Comparison of ENCODE assay signal across 15 cellular contexts in the genomic region with DNA sequence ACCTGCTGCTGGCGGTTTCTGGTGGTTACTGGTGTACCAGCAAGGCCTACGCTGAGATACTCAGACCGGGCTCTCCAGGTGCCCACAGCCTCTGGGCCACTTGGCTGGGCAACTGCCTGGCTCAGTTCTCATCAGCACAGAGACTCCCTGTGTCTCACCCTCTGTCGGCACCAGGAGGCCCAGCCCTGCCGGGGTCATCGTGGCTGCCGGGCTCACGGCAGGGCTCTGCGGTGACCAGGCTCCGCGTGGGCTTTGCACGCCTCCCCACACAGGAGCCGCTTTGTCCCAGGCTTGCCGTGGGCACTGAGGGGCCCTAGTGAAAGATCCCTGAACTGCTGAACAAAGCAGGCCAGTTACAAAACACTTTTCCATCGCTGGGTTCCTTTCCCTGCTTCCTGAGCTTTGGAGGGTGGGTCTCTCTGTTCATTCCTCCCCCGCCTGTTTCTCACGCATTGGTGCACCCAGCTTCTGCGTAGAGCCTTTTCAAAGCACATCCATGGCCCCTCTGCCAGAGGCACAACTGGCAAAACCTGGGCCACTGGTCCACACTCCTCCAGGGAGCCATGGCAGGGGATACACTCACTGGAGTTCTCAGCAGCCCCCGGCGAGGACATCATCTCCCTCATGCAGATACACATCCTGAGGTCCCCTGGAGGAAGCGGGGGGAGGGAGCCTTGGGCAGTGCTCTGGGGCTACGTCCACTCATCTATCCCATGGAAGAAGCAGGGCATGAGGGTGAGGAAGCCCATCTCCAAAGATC.
DNase-seq lines count a peak whose midpoint lies in the region; ATAC-seq and TF ChIP-seq lines count a peak whose summit lies in the region.
"Had no signal": no experiment of that assay in that cellular context is flagged by ENCODE, and none has a peak within 500 bp of the region (broad histone marks: within the 10 kb centered on the region; RNA-seq: fewer than 3 reads in every experiment).

No MANE protein-coding gene starts in this region.

- intact Hi-C loops in heart right ventricle (cut with DNase I): no loop called here

- TF ChIP-seq CTCF in WTC11 (IDR thresholded peaks at IDR 0.05) (no peak), heart right ventricle (IDR thresholded peaks at IDR 0.05) (no peak)

- no peaks in the 10 kb centered on the region for H3K36me3 Mint-ChIP-seq in WTC11

- no peak for ATAC-seq in WTC11
- no peak for ATAC-seq in stimulated activated naive CD8-positive, alpha-beta T cell treated with anti-CD3 and anti-CD28 coated beads, Interleukin-15, amount 100 ng/mL, for 72 hours
- ATAC-seq in heart right ventricle: no peak
- ATAC-seq in HG03520 (IDR thresholded peaks at IDR 0.05; ENCODE audit: unreplicated experiment): no peak
- ATAC-seq in GM21529 (IDR thresholded peaks at IDR 0.05; ENCODE audit: unreplicated experiment): no peak
- ATAC-seq: naive thymus-derived CD8-positive, alpha-beta T cell had no signal

- no peaks in the 10 kb centered on the region for H3K27me3 ChIP-seq in heart right ventricle
- H3K27me3 ChIP-seq: sigmoid colon, vagina had no signal

- CTCF ChIA-PET in WTC11 (lab: Charles Lee): interaction anchor here (1.3 to 1.9 kb wide), 2 partner anchors 13 to 39 kb away, joined by 5 to 7 read pairs; no protein-coding TSS in a partner anchor

- H3K9me3 Mint-ChIP-seq in WTC11: no peaks in the 10 kb centered on the region
- H3K9me3 Mint-ChIP-seq in stimulated activated naive CD8-positive, alpha-beta T cell treated with anti-CD3 and anti-CD28 coated beads, Interleukin-15, amount 100 ng/mL, for 72 hours: no peaks in the 10 kb centered on the region
- H3K9me3 Mint-ChIP-seq: naive thymus-derived CD8-positive, alpha-beta T cell; T-helper 1 cell treated with Interleukin-12 subunit alpha and Interleukin-12 subunit beta and Interleukin-4 antibody, amounts not matched to agents 30 μg/mL and 1 μg/mL, for 36 hours had no signal

- H3K27me3 Mint-ChIP-seq in WTC11 (ENCODE audit: low read depth): no peaks in the 10 kb centered on the region
- H3K27me3 Mint-ChIP-seq in stimulated activated naive CD8-positive, alpha-beta T cell treated with anti-CD3 and anti-CD28 coated beads, Interleukin-15, amount 100 ng/mL, for 72 hours: no peaks in the 10 kb centered on the region
- H3K27me3 Mint-ChIP-seq: naive thymus-derived CD8-positive, alpha-beta T cell had no signal

- no peak overlapping the region for H3K4me3 ChIP-seq in heart right ventricle
- H3K4me3 ChIP-seq: dorsolateral prefrontal cortex, sigmoid colon, vagina had no signal

- H3K36me3 ChIP-seq in heart right ventricle: no peaks in the 10 kb centered on the region
- H3K36me3 ChIP-seq: sigmoid colon, vagina had no signal

- H3K4me1 ChIP-seq in heart right ventricle: peaks cover 0 to 21% (median 16%) of the 10 kb centered on the region in 9 donors

- 90 to 91% methylated on average over 22 of the region's 22 CpGs for WGBS in heart right ventricle, 2 donors

- H3K9me3 ChIP-seq in heart right ventricle: no peaks in the 10 kb centered on the region
- H3K9me3 ChIP-seq: sigmoid colon, vagina had no signal

- no peak overlapping the region for H3K4me3 Mint-ChIP-seq in WTC11
- peak overlapping the region in 1 of 2 donors; percentile 25 for H3K4me3 Mint-ChIP-seq in stimulated activated naive CD8-positive, alpha-beta T cell treated with anti-CD3 and anti-CD28 coated beads, Interleukin-15, amount 100 ng/mL, for 72 hours
- H3K4me3 Mint-ChIP-seq: T-helper 1 cell treated with Interleukin-12 subunit alpha and Interleukin-12 subunit beta and Interleukin-4 antibody, amounts not matched to agents 30 μg/mL and 1 μg/mL, for 36 hours had no signal

- POLR2A ChIA-PET in WTC11 (lab: Charles Lee): no interaction called here

- peaks cover 50% of the 10 kb centered on the region for H3K4me1 Mint-ChIP-seq in WTC11
- peaks cover 75% of the 10 kb centered on the region for H3K4me1 Mint-ChIP-seq in stimulated activated naive CD8-positive, alpha-beta T cell treated with anti-CD3 and anti-CD28 coated beads, Interleukin-15, amount 100 ng/mL, for 72 hours

- DNase-seq in activated effector memory CD4-positive, alpha-beta T cell treated with anti-CD3 and anti-CD28 coated beads, Interleukin-2, amount 50 U/mL, for 16 hours: peak; percentile 73
- DNase-seq in activated effector memory CD4-positive, alpha-beta T cell treated with Interleukin-2 at 50 U/mL for 16 hours: no peak
- DNase-seq in WTC11 (ENCODE audit: low spot score) (no peak), left kidney (ENCODE audit: low read depth, low spot score) (peak; percentile 60), heart right ventricle (no peak)
- DNase-seq in stimulated activated naive CD8-positive, alpha-beta T cell treated with anti-CD3 and anti-CD28 coated beads, Interleukin-15, amount 100 ng/mL, for 72 hours: no peak
- DNase-seq: dorsolateral prefrontal cortex; naive thymus-derived CD8-positive, alpha-beta T cell; NCI-H1048; NCI-H2227 treated with DMSO at 0.1 percent for 48 hours; sigmoid colon had no signal

- H3K27ac Mint-ChIP-seq in WTC11: peak overlapping the region; percentile 57; the same call in 1 of the 2 replicates
- H3K27ac Mint-ChIP-seq in stimulated activated naive CD8-positive, alpha-beta T cell treated with anti-CD3 and anti-CD28 coated beads, Interleukin-15, amount 100 ng/mL, for 72 hours: peak overlapping the region; percentile 45 to 46

- H3K27ac ChIP-seq in heart right ventricle: peak overlapping the region in 1 of 10 donors; percentile 68
- H3K27ac ChIP-seq: dorsolateral prefrontal cortex, vagina had no signal

TF ChIP-seq in WTC11, 78 proteins besides CTCF, POLR2A, EP300 and RAD21:
- TF ChIP-seq SOX15 (CRISPR knock-in tag; IDR thresholded peaks at IDR 0.05): no peak
- no peak for TF ChIP-seq ATF3 (CRISPR knock-in tag; conservative IDR thresholded peaks at IDR 0.05)
- TF ChIP-seq MYBL2 (CRISPR knock-in tag; IDR thresholded peaks at IDR 0.05): no peak
- TF ChIP-seq ZBTB43 (CRISPR knock-in tag; IDR thresholded peaks at IDR 0.05): no peak
- TF ChIP-seq TEAD4 (CRISPR knock-in tag; IDR thresholded peaks at IDR 0.05): no peak
- TF ChIP-seq, protein P1, sequence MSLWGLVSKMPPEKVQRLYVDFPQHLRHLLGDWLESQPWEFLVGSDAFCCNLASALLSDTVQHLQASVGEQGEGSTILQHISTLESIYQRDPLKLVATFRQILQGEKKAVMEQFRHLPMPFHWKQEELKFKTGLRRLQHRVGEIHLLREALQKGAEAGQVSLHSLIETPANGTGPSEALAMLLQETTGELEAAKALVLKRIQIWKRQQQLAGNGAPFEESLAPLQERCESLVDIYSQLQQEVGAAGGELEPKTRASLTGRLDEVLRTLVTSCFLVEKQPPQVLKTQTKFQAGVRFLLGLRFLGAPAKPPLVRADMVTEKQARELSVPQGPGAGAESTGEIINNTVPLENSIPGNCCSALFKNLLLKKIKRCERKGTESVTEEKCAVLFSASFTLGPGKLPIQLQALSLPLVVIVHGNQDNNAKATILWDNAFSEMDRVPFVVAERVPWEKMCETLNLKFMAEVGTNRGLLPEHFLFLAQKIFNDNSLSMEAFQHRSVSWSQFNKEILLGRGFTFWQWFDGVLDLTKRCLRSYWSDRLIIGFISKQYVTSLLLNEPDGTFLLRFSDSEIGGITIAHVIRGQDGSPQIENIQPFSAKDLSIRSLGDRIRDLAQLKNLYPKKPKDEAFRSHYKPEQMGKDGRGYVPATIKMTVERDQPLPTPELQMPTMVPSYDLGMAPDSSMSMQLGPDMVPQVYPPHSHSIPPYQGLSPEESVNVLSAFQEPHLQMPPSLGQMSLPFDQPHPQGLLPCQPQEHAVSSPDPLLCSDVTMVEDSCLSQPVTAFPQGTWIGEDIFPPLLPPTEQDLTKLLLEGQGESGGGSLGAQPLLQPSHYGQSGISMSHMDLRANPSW (CRISPR knock-in tag; conservative IDR thresholded peaks at IDR 0.05; ENCODE audit: low read depth): no peak
- TF ChIP-seq HMGA2 (CRISPR knock-in tag; IDR thresholded peaks at IDR 0.05): no peak
- TF ChIP-seq E2F4 (CRISPR knock-in tag; IDR thresholded peaks at IDR 0.05; ENCODE audit: borderline replicate concordance, low read depth): no peak
- TF ChIP-seq NR1H2 (CRISPR knock-in tag; IDR thresholded peaks at IDR 0.05): no peak
- no peak for TF ChIP-seq ZBTB21 (CRISPR knock-in tag; IDR thresholded peaks at IDR 0.05; ENCODE audit: borderline replicate concordance)

Comparison
In these comparisons a context has a peak if more than half of its experiments do, and no peak if none do; other contexts are left out.
1. DNase-seq: peak in activated effector memory CD4-positive, alpha-beta T cell treated with anti-CD3 and anti-CD28 coated beads, Interleukin-2, amount 50 U/mL, for 16 hours (single experiment) and left kidney (single experiment); none in activated effector memory CD4-positive, alpha-beta T cell treated with Interleukin-2 at 50 U/mL for 16 hours (single experiment), WTC11 (single experiment), stimulated activated naive CD8-positive, alpha-beta T cell treated with anti-CD3 and anti-CD28 coated beads, Interleukin-15, amount 100 ng/mL, for 72 hours (0 of 2) and heart right ventricle (0 of 2).